Comparison of ENCODE assay signal across 19 cellular contexts in the genomic region with DNA sequence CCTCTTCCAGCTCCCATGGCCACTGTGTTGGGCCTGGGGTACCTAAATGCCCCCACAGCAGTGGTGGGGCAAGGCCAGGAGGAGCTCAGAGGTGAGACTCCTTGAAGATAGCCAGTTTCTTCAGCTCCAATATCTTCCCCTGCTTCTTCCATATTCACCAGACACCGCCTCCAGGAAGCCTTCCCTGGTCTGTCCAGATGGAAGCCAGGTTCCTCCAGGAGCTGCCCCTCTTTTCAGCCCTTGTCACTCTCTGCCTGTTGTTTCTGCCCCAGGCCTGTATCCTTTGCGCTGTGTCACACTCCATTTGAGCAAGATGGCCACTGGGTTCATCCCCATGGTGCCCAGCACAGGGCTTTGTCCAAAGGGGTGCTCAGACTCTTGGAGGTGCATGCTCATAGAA.
"Had no signal": no experiment of that assay in that cellular context is flagged by ENCODE, and none has a peak within 500 bp of the region (broad histone marks: within the 10 kb centered on the region; RNA-seq: fewer than 3 reads in every experiment).

No MANE protein-coding gene starts in this region.

- H3K4me1 Mint-ChIP-seq: immature natural killer cell, natural killer cell had no signal

- H3K9me3 Mint-ChIP-seq: effector memory CD8-positive, alpha-beta T cell; immature natural killer cell; natural killer cell; stimulated activated naive B cell treated with anti-CD40 and anti-IgM and Interleukin-4, amounts not matched to agents 10 μg/mL and 1 μg/mL and 100 μg/mL, for 72 hours; stimulated activated naive CD8-positive, alpha-beta T cell treated with anti-CD3 and anti-CD28 coated beads, Interleukin-15, Interleukin-2, amounts not matched to agents 100 ng/mL and 50 ng/mL, for 24 hours had no signal

- H3K27ac ChIP-seq: lower lobe of right lung, neutrophil, pancreas, right lobe of liver, transverse colon, upper lobe of right lung, uterus had no signal

- H3K36me3 ChIP-seq: lower lobe of right lung, neutrophil, pancreas, right lobe of liver, transverse colon, upper lobe of right lung, uterus had no signal

- H3K27me3 Mint-ChIP-seq: progenitor cell of endocrine pancreas; stimulated activated naive B cell treated with anti-CD40 and anti-IgM and Interleukin-4, amounts not matched to agents 10 μg/mL and 1 μg/mL and 100 μg/mL, for 72 hours; stimulated activated naive CD8-positive, alpha-beta T cell treated with anti-CD3 and anti-CD28 coated beads, Interleukin-15, Interleukin-2, amounts not matched to agents 100 ng/mL and 50 ng/mL, for 24 hours had no signal

- H3K4me3 Mint-ChIP-seq: effector memory CD8-positive, alpha-beta T cell; immature natural killer cell; natural killer cell; stimulated activated naive B cell treated with anti-CD40 and anti-IgM and Interleukin-4, amounts not matched to agents 10 μg/mL and 1 μg/mL and 100 μg/mL, for 72 hours; stimulated activated naive CD8-positive, alpha-beta T cell treated with anti-CD3 and anti-CD28 coated beads, Interleukin-15, Interleukin-2, amounts not matched to agents 100 ng/mL and 50 ng/mL, for 24 hours had no signal

- H3K4me3 ChIP-seq: lower lobe of right lung, pancreas, right lobe of liver, transverse colon, upper lobe of right lung, uterus had no signal

- H3K36me3 Mint-ChIP-seq: immature natural killer cell; natural killer cell; stimulated activated naive B cell treated with anti-CD40 and anti-IgM and Interleukin-4, amounts not matched to agents 10 μg/mL and 1 μg/mL and 100 μg/mL, for 72 hours had no signal

- ATAC-seq: effector memory CD8-positive, alpha-beta T cell; left ventricle myocardium superior; lower lobe of right lung; natural killer cell; pancreas; right lobe of liver; stimulated activated naive B cell treated with anti-CD40 and anti-IgM and Interleukin-4, amounts not matched to agents 10 μg/mL and 1 μg/mL and 100 μg/mL, for 72 hours; upper lobe of right lung had no signal

- H3K27ac Mint-ChIP-seq: effector memory CD8-positive, alpha-beta T cell; immature natural killer cell; natural killer cell; progenitor cell of endocrine pancreas; stimulated activated naive B cell treated with anti-CD40 and anti-IgM and Interleukin-4, amounts not matched to agents 10 μg/mL and 1 μg/mL and 100 μg/mL, for 72 hours; stimulated activated naive CD8-positive, alpha-beta T cell treated with anti-CD3 and anti-CD28 coated beads, Interleukin-15, Interleukin-2, amounts not matched to agents 100 ng/mL and 50 ng/mL, for 24 hours had no signal

- DNase-seq: cortex of kidney; effector memory CD8-positive, alpha-beta T cell; hypothalamus; immature natural killer cell; left ventricle myocardium superior; lower lobe of right lung; natural killer cell; right lobe of liver; small intestine; stimulated activated CD4-positive, alpha-beta T cell treated with anti-CD3 and anti-CD28 coated beads, Interleukin-15, amount 100 ng/mL, for 24 hours; stimulated activated CD4-positive, alpha-beta T cell treated with anti-CD3 and anti-CD28 coated beads, Interleukin-2, amount 100 ng/mL, for 48 hours; stimulated activated naive B cell treated with anti-CD40 and anti-IgM and Interleukin-4, amounts not matched to agents 10 μg/mL and 1 μg/mL and 100 μg/mL, for 72 hours; transverse colon; upper lobe of right lung; uterus had no signal

- H3K9me3 ChIP-seq: lower lobe of right lung, neutrophil, pancreas, right lobe of liver, transverse colon, upper lobe of right lung, uterus had no signal

- H3K27me3 ChIP-seq: neutrophil, pancreas, right lobe of liver, transverse colon, upper lobe of right lung, uterus had no signal

- H3K4me1 ChIP-seq: lower lobe of right lung, pancreas, right lobe of liver, transverse colon, upper lobe of right lung, uterus had no signal
